ENCODE assay signal across 7 cellular contexts in the genomic region with DNA sequence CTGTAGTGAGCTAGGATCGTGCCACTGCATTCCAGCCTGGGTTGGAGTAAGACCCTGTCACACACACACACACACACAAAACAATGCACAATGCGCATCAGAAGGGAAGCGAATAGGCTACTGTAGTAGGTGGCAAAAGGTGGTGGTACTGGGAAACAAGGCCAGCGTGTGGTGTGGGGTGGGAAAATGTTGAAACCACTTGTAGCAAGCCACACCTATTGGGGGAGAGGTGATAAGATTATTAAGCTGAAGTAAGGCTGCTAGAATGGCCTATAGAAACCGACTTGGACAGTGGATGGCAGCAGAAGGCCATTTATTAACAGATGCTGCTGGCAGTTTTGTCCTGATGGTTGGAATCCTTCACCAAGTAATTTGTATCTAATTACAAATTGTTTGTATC. TPM values are rescaled to one million over a fixed set of nuclear protein-coding genes. Genes with fewer than 3 reads are reported as not detected.
DNase-seq lines count a peak whose midpoint lies in the region; ATAC-seq, FAIRE-seq and TF ChIP-seq lines count a peak whose summit lies in the region.

No MANE protein-coding gene starts in this region.

- H2BK120ac ChIP-seq in trophoblast cell (ENCODE audit: insufficient read depth, low read length, poor library complexity) (no peak overlapping the region), neuronal stem cell (ENCODE audit: low read depth, low read length) (no peak overlapping the region)

- no peak for TF ChIP-seq CTCF in choroid plexus epithelial cell (conservative IDR thresholded peaks at IDR 0.05; ENCODE audit: low read depth, low read length)

- H3K79me1 ChIP-seq in trophoblast cell (ENCODE audit: low read length) (peaks cover 12% of the 10 kb centered on the region), neuronal stem cell (ENCODE audit: low read depth, low read length) (peaks cover 5% of the 10 kb centered on the region)

- H4K91ac ChIP-seq in trophoblast cell (ENCODE audit: low read depth, low read length): no peak overlapping the region
- no peak overlapping the region for H4K91ac ChIP-seq in neuronal stem cell (ENCODE audit: low read depth, low read length, poor library complexity)

- WGBS in trophoblast cell (ENCODE audit: extremely low coverage, insufficient coverage, insufficient read length): no CpG with 5 or more reads among the region's 5 CpGs
- WGBS in neuronal stem cell (ENCODE audit: extremely low coverage in 2 of 2, insufficient read length in 2 of 2, insufficient replicate concordance in 1 of 2), 2 donors: no CpG with 5 or more reads among the region's 5 CpGs

- no peak for ATAC-seq in HG03108 (IDR thresholded peaks at IDR 0.05; ENCODE audit: unreplicated experiment)

- H3K4me3 ChIP-seq in choroid plexus epithelial cell (ENCODE audit: low read depth, low read length) (peak overlapping the region; percentile 19), trophoblast cell (ENCODE audit: low read depth, low read length) (no peak overlapping the region), neuronal stem cell (ENCODE audit: low read length in 2 of 2) (peak overlapping the region in 1 of 2 donors; percentile 5)

- H3K27ac ChIP-seq in trophoblast cell (ENCODE audit: low read depth, low read length): no peak overlapping the region
- H3K27ac ChIP-seq in neuronal stem cell (replicated peaks; ENCODE audit: low read length): no peak overlapping the region

- no peaks in the 10 kb centered on the region for H3K9me3 ChIP-seq in trophoblast cell (ENCODE audit: insufficient read depth, low read depth, low read length)
- H3K9me3 ChIP-seq in neuronal stem cell (replicated peaks in 1 of 2; ENCODE audit: control insufficient read depth in 2 of 2, insufficient read depth in 1 of 2, low read depth in 1 of 2, low read length in 2 of 2): no peaks in the 10 kb centered on the region

- H3K18ac ChIP-seq in trophoblast cell (ENCODE audit: low read length): no peak overlapping the region
- no peak overlapping the region for H3K18ac ChIP-seq in neuronal stem cell (ENCODE audit: low read length)

- H3K14ac ChIP-seq in trophoblast cell (ENCODE audit: low read length) (no peak overlapping the region), neuronal stem cell (ENCODE audit: low read length) (no peak overlapping the region)

- H2AFZ ChIP-seq in trophoblast cell (ENCODE audit: insufficient read depth, low read length, poor library complexity) (no peak overlapping the region), neuronal stem cell (ENCODE audit: low read length) (no peak overlapping the region)

- H2BK12ac ChIP-seq in trophoblast cell (ENCODE audit: low read length) (no peak overlapping the region), neuronal stem cell (ENCODE audit: low read length) (no peak overlapping the region)

- H2BK15ac ChIP-seq in neuronal stem cell (ENCODE audit: low read length): no peak overlapping the region

- H3K4me1 ChIP-seq in trophoblast cell (ENCODE audit: control insufficient read depth in 1 of 2, insufficient read depth in 2 of 2, low read length in 2 of 2) (peaks cover 6 to 18% of the 10 kb centered on the region in 2 experiments), neuronal stem cell (ENCODE audit: control insufficient read depth in 2 of 2, insufficient read depth in 1 of 2, low read depth in 1 of 2, low read length in 2 of 2) (peaks cover 10 to 19% of the 10 kb centered on the region in 2 donors)

- H3K27me3 ChIP-seq in trophoblast cell (ENCODE audit: insufficient read depth, low read length) (no peaks in the 10 kb centered on the region), neuronal stem cell (ENCODE audit: control insufficient read depth in 3 of 3, insufficient read depth in 3 of 3, low read depth in 1 of 3, low read length in 3 of 3) (no peaks in the 10 kb centered on the region)

- H2AK5ac ChIP-seq in trophoblast cell (ENCODE audit: low read length) (no peak overlapping the region), neuronal stem cell (ENCODE audit: low read depth, low read length) (no peak overlapping the region)

- H4K12ac ChIP-seq in trophoblast cell (ENCODE audit: low read depth, low read length): no peak overlapping the region

- DNase-seq in NCI-H2227 (lab: John Stamatoyannopoulos, UW; ENCODE audit: unreplicated experiment) (peak; percentile 6), choroid plexus epithelial cell (ENCODE audit: low read depth) (peak; percentile 52), trophoblast cell (no peak), neuronal stem cell (ENCODE audit: low spot score) (no peak), GM12891 (ENCODE audit: insufficient read length, low spot score) (no peak)

- H3K4ac ChIP-seq in trophoblast cell (ENCODE audit: low read depth, low read length) (peak overlapping the region; percentile 7), neuronal stem cell (ENCODE audit: low read length) (no peak overlapping the region)

- no peak for TF ChIP-seq POLR2A in GM12891 (IDR thresholded peaks at IDR 0.05; ENCODE audit: low read depth, low read length)

- H3K9ac ChIP-seq in trophoblast cell (ENCODE audit: low read length) (no peak overlapping the region), neuronal stem cell (ENCODE audit: low read depth, low read length, poor library complexity) (no peak overlapping the region)

- H4K8ac ChIP-seq in trophoblast cell (ENCODE audit: low read depth, low read length) (no peak overlapping the region), neuronal stem cell (ENCODE audit: low read depth, low read length) (no peak overlapping the region)

- H2BK5ac ChIP-seq in trophoblast cell (ENCODE audit: low read depth, low read length, poor library complexity): no peak overlapping the region
- H2BK5ac ChIP-seq in neuronal stem cell (ENCODE audit: low read length): no peak overlapping the region

- H3K4me2 ChIP-seq in trophoblast cell (ENCODE audit: low read length) (peak overlapping the region; percentile 22), neuronal stem cell (ENCODE audit: insufficient read depth, low read length, poor library complexity, severe bottlenecking) (no peak overlapping the region)

- peak; percentile 28 for FAIRE-seq in G401.6 (lab: Jason Lieb, UNC)
- no peak for FAIRE-seq in GM12891 (lab: Jason Lieb, UNC)

- no peak overlapping the region for H3K23ac ChIP-seq in trophoblast cell (ENCODE audit: low read length)
- no peak overlapping the region for H3K23ac ChIP-seq in neuronal stem cell (ENCODE audit: low read depth, low read length, poor library complexity)

- H3K79me2 ChIP-seq in trophoblast cell (ENCODE audit: control insufficient read depth, insufficient read depth, low read length, poor library complexity): peaks cover 12% of the 10 kb centered on the region

- H3K36me3 ChIP-seq in trophoblast cell (ENCODE audit: control insufficient read depth in 1 of 2, insufficient read depth in 2 of 2, low read length in 2 of 2) (peaks cover 32 to 41% of the 10 kb centered on the region in 2 experiments), neuronal stem cell (replicated peaks in 1 of 2; ENCODE audit: control insufficient read depth in 2 of 2, insufficient read depth in 2 of 2, low read length in 2 of 2) (peaks cover 19 to 86% of the 10 kb centered on the region in 2 donors)

TF ChIP-seq in GM12891, 5 proteins besides CTCF, POLR2A, EP300 and RAD21:
- TF ChIP-seq POU2F2 (IDR thresholded peaks at IDR 0.05; ENCODE audit: low read depth, low read length) (no peak), SPI1 (IDR thresholded peaks at IDR 0.05; ENCODE audit: low read depth, low read length) (no peak)

RNA-seq across cellular contexts. Expression of a gene that starts 7.2 kb away (rescaled TPM):
- 119 and 120 TPM in 2 replicates for polyA plus RNA-seq in trophoblast cell (2013)
- 123 TPM for polyA plus RNA-seq in neuronal stem cell (2013, experiment 1 of 2)
- polyA plus RNA-seq in neuronal stem cell (2013, experiment 2 of 2): 123 TPM
- polyA plus RNA-seq in GM12891 (2012; ENCODE audit: low read depth, missing spikeins): 79.1 TPM

RNA-seq across cellular contexts. Expression of a gene that starts 10.8 kb away (rescaled TPM):
- 129 and 133 TPM in 2 replicates for polyA plus RNA-seq in trophoblast cell (2013)
- 39.1 TPM for polyA plus RNA-seq in neuronal stem cell (2013, experiment 1 of 2)
- 45.8 TPM for polyA plus RNA-seq in neuronal stem cell (2013, experiment 2 of 2)
- polyA plus RNA-seq in GM12891 (2012; ENCODE audit: low read depth, missing spikeins): 51.6 TPM

RNA-seq across cellular contexts. Expression of a gene that starts 30.5 kb away (rescaled TPM):
- 62.6 and 66.3 TPM in 2 replicates for polyA plus RNA-seq in trophoblast cell (2013)
- 32.8 TPM for polyA plus RNA-seq in neuronal stem cell (2013, experiment 1 of 2)
- polyA plus RNA-seq in neuronal stem cell (2013, experiment 2 of 2): 33.4 TPM
- polyA plus RNA-seq in GM12891 (2012; ENCODE audit: low read depth, missing spikeins): 61.0 TPM

RNA-seq across cellular contexts. Expression of a gene that starts 36.8 kb away (rescaled TPM):
- polyA plus RNA-seq in trophoblast cell (2013): 13.2 and 14.3 TPM in 2 replicates
- polyA plus RNA-seq in neuronal stem cell (2013, experiment 1 of 2): 14.3 TPM
- polyA plus RNA-seq in neuronal stem cell (2013, experiment 2 of 2): 14.9 TPM
- 14.8 TPM for polyA plus RNA-seq in GM12891 (2012; ENCODE audit: low read depth, missing spikeins)

Comparison
In these comparisons a context has a peak if more than half of its experiments do, and no peak if none do; other contexts are left out.
1. DNase-seq: peak in NCI-H2227 (single experiment) and choroid plexus epithelial cell (single experiment); none in trophoblast cell (0 of 2), neuronal stem cell (single experiment) and GM12891 (single experiment).